ENCODE assay signal across 10 cellular contexts in the genomic region with DNA sequence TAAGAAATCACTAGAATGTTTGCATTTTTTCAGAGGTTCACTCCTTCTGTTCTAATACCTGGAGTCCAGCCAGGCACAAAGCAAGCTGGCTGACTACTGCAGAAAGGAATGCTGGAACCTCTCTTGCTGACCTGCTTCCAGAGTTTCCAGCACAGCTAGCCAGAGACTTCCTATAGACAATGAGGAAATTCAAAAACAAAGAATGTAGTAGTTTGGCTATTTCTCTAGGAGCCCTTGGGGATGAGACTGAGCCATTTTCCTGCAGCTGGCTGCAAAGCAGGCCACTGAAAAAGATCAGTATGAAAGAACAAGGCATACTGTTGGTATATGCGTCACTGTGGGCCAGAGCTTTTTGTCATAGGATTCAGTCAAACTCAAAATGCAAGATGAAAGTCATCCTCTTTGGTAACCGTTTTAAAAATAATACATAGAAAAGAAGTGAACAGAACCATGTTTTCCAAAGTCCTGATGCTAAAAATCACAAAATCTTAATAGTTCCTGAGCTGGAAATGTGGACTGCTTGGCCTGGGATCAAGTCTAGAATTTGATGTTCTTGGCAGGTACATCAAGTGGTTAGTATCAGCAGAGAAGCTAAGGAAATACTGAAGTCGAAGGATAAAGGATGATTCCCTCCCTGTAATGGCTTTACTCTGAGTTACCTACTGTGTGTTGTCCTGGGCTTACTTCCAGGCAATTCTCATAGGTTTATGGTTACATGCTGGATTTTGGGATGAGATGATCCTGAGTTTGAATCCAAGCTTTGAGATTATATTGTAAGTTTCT. TPM values are rescaled to one million over a fixed set of nuclear protein-coding genes. Genes with fewer than 3 reads are reported as not detected.
DNase-seq lines count a peak whose midpoint lies in the region; ATAC-seq, FAIRE-seq and TF ChIP-seq lines count a peak whose summit lies in the region.
"Had no signal": no experiment of that assay in that cellular context is flagged by ENCODE, and none has a peak within 500 bp of the region (broad histone marks: within the 10 kb centered on the region; RNA-seq: fewer than 3 reads in every experiment).

No MANE protein-coding gene starts in this region.

- no peaks in the 10 kb centered on the region for H3K27me3 ChIP-seq in MG63
- H3K27me3 ChIP-seq in H1 (replicated peaks in 1 of 4; ENCODE audit: control insufficient read depth in 3 of 4, extremely low read depth in 1 of 4, insufficient read depth in 3 of 4, low read length in 3 of 4) = no peaks in the 10 kb centered on the region
- no peaks in the 10 kb centered on the region for H3K27me3 ChIP-seq in lung (ENCODE audit: control insufficient read depth, insufficient read depth)
- no peaks in the 10 kb centered on the region for H3K27me3 ChIP-seq in upper lobe of right lung

- no peaks in the 10 kb centered on the region; the same call in 1 of the 2 replicates for H3K23me2 ChIP-seq in H1 (ENCODE audit: low read depth, low read length)

- no peak overlapping the region for H2BK120ac ChIP-seq in H1 (replicated peaks; ENCODE audit: low read depth, low read length)

- no peak overlapping the region for H2BK5ac ChIP-seq in H1 (ENCODE audit: low read depth, low read length)

- WGBS in H1 (ENCODE audit: extremely low coverage in 1 of 2, insufficient coverage in 1 of 2, insufficient read length in 1 of 2, insufficient replicate concordance in 2 of 2, low coverage in 1 of 2, low lambda C conversion rate in 2 of 2, missing lambda C conversion rate in 1 of 2), 2 experiments = 76% methylated on average over 3 of the region's 3 CpGs; no CpG with 5 or more reads in 1 of the 2 experiments
- 61 to 80% methylated on average over 3 of the region's 3 CpGs for WGBS in lung, 2 donors

- no peak for TF ChIP-seq EP300 in H1 (IDR thresholded peaks at IDR 0.05; ENCODE audit: borderline replicate concordance in 1 of 2, low read depth in 2 of 2, low read length in 2 of 2)

- no peaks in the 10 kb centered on the region for H3K9me3 Mint-ChIP-seq in natural killer cell treated with Interleukin-12 subunit alpha and Interleukin-12 subunit beta and Interleukin-15 and Interleukin-18, amount 100 ng/mL, for 72 hours

- H3K9me3 ChIP-seq in MG63 (no peaks in the 10 kb centered on the region), H1 (ENCODE audit: insufficient read depth in 2 of 2, low read depth in 1 of 2, low read length in 1 of 2) (no peaks in the 10 kb centered on the region), lung (ENCODE audit: control insufficient read depth in 2 of 2, insufficient read depth in 1 of 2, low read length in 1 of 2) (no peaks in the 10 kb centered on the region), upper lobe of right lung (no peaks in the 10 kb centered on the region)

- 0 out of 2 replicates have a peak overlapping the region, but pooled peaks have one; percentile 26 for H2AFZ ChIP-seq in H1 (ENCODE audit: low read length)

- H3K4me2 ChIP-seq in H1 (ENCODE audit: insufficient read depth in 1 of 2, low read depth in 2 of 2, low read length in 2 of 2) = no peak overlapping the region

- no peak for TF ChIP-seq RAD21 in H1 (IDR thresholded peaks at IDR 0.05 in 1 of 2, conservative IDR thresholded peaks at IDR 0.05 in 1 of 2; ENCODE audit: low read depth in 2 of 2, low read length in 2 of 2)

- no peak overlapping the region for H2BK12ac ChIP-seq in H1 (ENCODE audit: low read depth, low read length)

- H3K4me1 ChIP-seq in H1 (replicated peaks in 1 of 4; ENCODE audit: control insufficient read depth in 3 of 4, insufficient read depth in 4 of 4, low read length in 3 of 4) (peaks cover 0 to 5% (median 4%) of the 10 kb centered on the region in 4 experiments; a peak in 3 of 7 replicates), lung (ENCODE audit: control insufficient read depth in 2 of 2, insufficient read depth in 2 of 2, low read length in 2 of 2) (peaks cover 0 to 2% of the 10 kb centered on the region in 2 donors), upper lobe of right lung (peaks cover 3% of the 10 kb centered on the region)

- POLR2A ChIA-PET in H1 (lab: Charles Lee; ENCODE audit: partially characterized antibody) = interaction anchor here (1.5 kb wide), 1 partner anchor 8 kb away, joined by 6 read pairs; the partner anchor contains the start of gene DSEL

- intact Hi-C loops in upper lobe of right lung (cut with DNase I) = no loop called here

- TF ChIP-seq CTCF in H1 (IDR thresholded peaks at IDR 0.05; ENCODE audit: control extremely low read depth in 1 of 3, insufficient read depth in 1 of 3, low read depth in 1 of 3, low read length in 3 of 3) (no peak), lung (IDR thresholded peaks at IDR 0.05; ENCODE audit: control extremely low read depth, extremely low read depth) (no peak), upper lobe of right lung (IDR thresholded peaks at IDR 0.05) (no peak)

- no peak overlapping the region for H3K56ac ChIP-seq in H1 (replicated peaks; ENCODE audit: insufficient read length, low read depth, low read length)

- H3K79me2 ChIP-seq in H1 (ENCODE audit: control insufficient read depth in 1 of 2, insufficient read depth in 2 of 2, low read length in 2 of 2) = no peaks in the 10 kb centered on the region

- H3K79me1 ChIP-seq in H1 (ENCODE audit: low read depth, low read length) = no peaks in the 10 kb centered on the region

- no peak for TF ChIP-seq POLR2A in H1 (IDR thresholded peaks at IDR 0.05; ENCODE audit: control extremely low read depth in 1 of 2, low read depth in 2 of 2, low read length in 2 of 2)

- DNase-seq in MG63 (peak; percentile 84), H1 (ENCODE audit: low read depth in 1 of 2, low spot score in 2 of 2) (no peak), lung (ENCODE audit: low spot score) (peak; percentile 76), upper lobe of right lung (no peak), NCI-H774 (lab: John Stamatoyannopoulos, UW) (no peak), RPMI8226 (no peak)
- DNase-seq in natural killer cell treated with Interleukin-12 subunit alpha and Interleukin-12 subunit beta and Interleukin-15 and Interleukin-18, amount 100 ng/mL, for 72 hours (ENCODE audit: low spot score) = no peak
- DNase-seq in activated T-cell treated with anti-CD3 and anti-CD28 coated beads, Interleukin-2, amount 50 U/mL, for 1 hour = no peak

- no peak overlapping the region for H2AK5ac ChIP-seq in H1 (ENCODE audit: low read depth, low read length)

- no peaks in the 10 kb centered on the region for H3K36me3 Mint-ChIP-seq in natural killer cell treated with Interleukin-12 subunit alpha and Interleukin-12 subunit beta and Interleukin-15 and Interleukin-18, amount 100 ng/mL, for 72 hours

- no peak overlapping the region for H4K91ac ChIP-seq in H1 (replicated peaks; ENCODE audit: insufficient read length, low read length)

- no peaks in the 10 kb centered on the region for H3K4me1 Mint-ChIP-seq in natural killer cell treated with Interleukin-12 subunit alpha and Interleukin-12 subunit beta and Interleukin-15 and Interleukin-18, amount 100 ng/mL, for 72 hours (ENCODE audit: low read depth in 2 of 2)

- no peak overlapping the region for H3K27ac Mint-ChIP-seq in natural killer cell treated with Interleukin-12 subunit alpha and Interleukin-12 subunit beta and Interleukin-15 and Interleukin-18, amount 100 ng/mL, for 72 hours

- H3K27ac ChIP-seq in H1 (ENCODE audit: low read depth, low read length) = no peak overlapping the region
- H3K27ac ChIP-seq in lung (ENCODE audit: low read depth in 1 of 2, low read length in 1 of 2) = peak overlapping the region; percentile 57 to 73
- no peak overlapping the region for H3K27ac ChIP-seq in upper lobe of right lung

- no peaks in the 10 kb centered on the region for H4K20me1 ChIP-seq in H1 (replicated peaks in 1 of 2; ENCODE audit: control insufficient read depth in 1 of 2, insufficient read depth in 2 of 2, low read length in 2 of 2)

- no peak for FAIRE-seq in H1 (lab: Jason Lieb, UNC)
- FAIRE-seq: TTC549 had no signal

- H3K36me3 ChIP-seq in MG63 = no peaks in the 10 kb centered on the region
- no peaks in the 10 kb centered on the region for H3K36me3 ChIP-seq in H1 (ENCODE audit: control insufficient read depth in 2 of 4, insufficient read depth in 4 of 4, low read length in 3 of 4)
- H3K36me3 ChIP-seq in lung (ENCODE audit: control insufficient read depth in 2 of 2, insufficient read depth in 2 of 2, low read length in 2 of 2) = no peaks in the 10 kb centered on the region
- no peaks in the 10 kb centered on the region for H3K36me3 ChIP-seq in upper lobe of right lung

- H3K27me3 Mint-ChIP-seq in natural killer cell treated with Interleukin-12 subunit alpha and Interleukin-12 subunit beta and Interleukin-15 and Interleukin-18, amount 100 ng/mL, for 72 hours = peaks cover 8 to 26% of the 10 kb centered on the region in 2 donors

- ATAC-seq in lung (ENCODE audit: insufficient read depth, low FRiP score) = peak; percentile 81
- peak; percentile 91 for ATAC-seq in upper lobe of right lung
- ATAC-seq in natural killer cell treated with Interleukin-12 subunit alpha and Interleukin-12 subunit beta and Interleukin-15 and Interleukin-18, amount 100 ng/mL, for 72 hours = no peak
- ATAC-seq: left colon had no signal

- no peak overlapping the region for H3K23ac ChIP-seq in H1 (ENCODE audit: insufficient read length)

- no peak overlapping the region for H4K5ac ChIP-seq in H1 (ENCODE audit: insufficient read length, low read depth, low read length)

- H4K8ac ChIP-seq in H1 (ENCODE audit: extremely low read depth, insufficient read depth, low read length) = no peak overlapping the region

- no peak overlapping the region for H2BK15ac ChIP-seq in H1 (ENCODE audit: low read length)

- no peak overlapping the region for H3K4me3 Mint-ChIP-seq in natural killer cell treated with Interleukin-12 subunit alpha and Interleukin-12 subunit beta and Interleukin-15 and Interleukin-18, amount 100 ng/mL, for 72 hours

- H3K14ac ChIP-seq in H1 (ENCODE audit: insufficient read length) = no peak overlapping the region

- CTCF ChIA-PET in H1 (lab: Charles Lee; ENCODE audit: partially characterized antibody) = interaction anchor here (1.2 to 1.4 kb wide), 3 partner anchors 9 to 185 kb away, joined by 3 to 6 read pairs (median 3); partner anchors contain the start of gene DSEL

- no peak overlapping the region for H2BK20ac ChIP-seq in H1 (ENCODE audit: low read length)

- H3K4me3 ChIP-seq in MG63 = no peak overlapping the region
- H3K4me3 ChIP-seq in H1 (ENCODE audit: extremely low read depth in 1 of 4, insufficient read depth in 2 of 4, low read depth in 3 of 4, low read length in 4 of 4) = no peak overlapping the region
- no peak overlapping the region for H3K4me3 ChIP-seq in lung
- H3K4me3 ChIP-seq in upper lobe of right lung = no peak overlapping the region

- no peak overlapping the region for H3K4ac ChIP-seq in H1 (replicated peaks; ENCODE audit: insufficient read length, low read depth, low read length)

- H3K18ac ChIP-seq in H1 (ENCODE audit: extremely low read depth, low read length) = no peak overlapping the region

- H3K9ac ChIP-seq in H1 (replicated peaks in 1 of 4; ENCODE audit: extremely low read depth in 1 of 4, low read depth in 3 of 4, low read length in 3 of 4) = no peak overlapping the region

RNA-seq across cellular contexts. Expression of gene DSEL, which starts 9.0 kb away (rescaled TPM):
- total RNA-seq in MG63 (2014; rRNA removed; shearing (Covaris generic); ENCODE audit: low replicate concordance) = 3.7 and 6.2 TPM in 2 replicates
- 20.6 and 22.8 TPM in 2 replicates for total RNA-seq in H1 (2021; fragmentation: NEBNext Ultra II Directional; extraction: Animal tissue kit (Norgen Biotek cat#: 25700))
- polyA plus RNA-seq in H1 (2011; rRNA removed) = 1.8 and 3.0 TPM in 2 replicates
- polyA plus RNA-seq in H1 (2011; cell fraction: cytosol; rRNA removed) = 2.6 TPM
- polyA plus RNA-seq in H1 (2011; cell fraction: nucleus; rRNA removed) = 2.0 TPM
- 2.7 to 5.9 TPM (median 3.9 TPM) in 4 replicates for polyA plus RNA-seq in H1 (2012, experiment 1 of 2)
- polyA plus RNA-seq in H1 (2012, experiment 2 of 2) = 0.94 TPM
- polyA plus RNA-seq in H1 (2013, experiment 1 of 2) = 24.6 TPM
- polyA plus RNA-seq in H1 (2013, experiment 2 of 2) = 25.3 TPM
- polyA minus RNA-seq in H1 (2011; rRNA and poly(A)+ RNA removed) = 16.5 and 23.2 TPM in 2 replicates
- polyA minus RNA-seq in H1 (2011; cell fraction: cytosol; rRNA and poly(A)+ RNA removed) = 10.1 TPM
- 38.6 TPM for polyA minus RNA-seq in H1 (2011; cell fraction: nucleus; rRNA and poly(A)+ RNA removed)
- 10 to 100 TPM in 1 of 2 donors, 1 to 10 TPM in 1; 9.0 to 13.0 TPM for total RNA-seq in lung
- polyA plus RNA-seq in lung = 1 to 10 TPM; 1.4 to 2.2 TPM
- total RNA-seq in upper lobe of right lung = 10.9 TPM
- total RNA-seq in natural killer cell treated with Interleukin-12 subunit alpha and Interleukin-12 subunit beta and Interleukin-15 and Interleukin-18, amount 100 ng/mL, for 72 hours = under 1 TPM in 1 of 2 donors, not detected in 1; 0.06 TPM

Comparison
In these comparisons a context has a peak if more than half of its experiments do, and no peak if none do; other contexts are left out.
1. DNase-seq: peak in MG63 (single experiment) and lung (single experiment); none in H1 (0 of 2), upper lobe of right lung (single experiment), NCI-H774 (single experiment), natural killer cell treated with Interleukin-12 subunit alpha and Interleukin-12 subunit beta and Interleukin-15 and Interleukin-18, amount 100 ng/mL, for 72 hours (single experiment), activated T-cell treated with anti-CD3 and anti-CD28 coated beads, Interleukin-2, amount 50 U/mL, for 1 hour (single experiment) and RPMI8226 (single experiment).
2. H3K27ac ChIP-seq: peak in lung (2 of 2); none in H1 (single experiment) and upper lobe of right lung (single experiment).
3. ATAC-seq: peak in lung (single experiment) and upper lobe of right lung (single experiment); none in natural killer cell treated with Interleukin-12 subunit alpha and Interleukin-12 subunit beta and Interleukin-15 and Interleukin-18, amount 100 ng/mL, for 72 hours (0 of 2).